1 cellular context compared by ENCODE assay signal in genomic region chr9:131799177-131799823, GRCh38.
A peak's percentile ranks its signal among the peaks of the same experiment; 100 is the strongest.
TF ChIP-seq lines count a peak whose summit lies in the region.

No MANE protein-coding gene starts in this region.

TF ChIP-seq in GM23338, 12 proteins besides CTCF, POLR2A, EP300 and RAD21:
- TF ChIP-seq ZNF462 (CRISPR knock-in tag; IDR thresholded peaks at IDR 0.05) (no peak), REST (IDR thresholded peaks at IDR 0.05; ENCODE audit: unreplicated experiment) (peak; percentile 96)
